In the genomic region with DNA sequence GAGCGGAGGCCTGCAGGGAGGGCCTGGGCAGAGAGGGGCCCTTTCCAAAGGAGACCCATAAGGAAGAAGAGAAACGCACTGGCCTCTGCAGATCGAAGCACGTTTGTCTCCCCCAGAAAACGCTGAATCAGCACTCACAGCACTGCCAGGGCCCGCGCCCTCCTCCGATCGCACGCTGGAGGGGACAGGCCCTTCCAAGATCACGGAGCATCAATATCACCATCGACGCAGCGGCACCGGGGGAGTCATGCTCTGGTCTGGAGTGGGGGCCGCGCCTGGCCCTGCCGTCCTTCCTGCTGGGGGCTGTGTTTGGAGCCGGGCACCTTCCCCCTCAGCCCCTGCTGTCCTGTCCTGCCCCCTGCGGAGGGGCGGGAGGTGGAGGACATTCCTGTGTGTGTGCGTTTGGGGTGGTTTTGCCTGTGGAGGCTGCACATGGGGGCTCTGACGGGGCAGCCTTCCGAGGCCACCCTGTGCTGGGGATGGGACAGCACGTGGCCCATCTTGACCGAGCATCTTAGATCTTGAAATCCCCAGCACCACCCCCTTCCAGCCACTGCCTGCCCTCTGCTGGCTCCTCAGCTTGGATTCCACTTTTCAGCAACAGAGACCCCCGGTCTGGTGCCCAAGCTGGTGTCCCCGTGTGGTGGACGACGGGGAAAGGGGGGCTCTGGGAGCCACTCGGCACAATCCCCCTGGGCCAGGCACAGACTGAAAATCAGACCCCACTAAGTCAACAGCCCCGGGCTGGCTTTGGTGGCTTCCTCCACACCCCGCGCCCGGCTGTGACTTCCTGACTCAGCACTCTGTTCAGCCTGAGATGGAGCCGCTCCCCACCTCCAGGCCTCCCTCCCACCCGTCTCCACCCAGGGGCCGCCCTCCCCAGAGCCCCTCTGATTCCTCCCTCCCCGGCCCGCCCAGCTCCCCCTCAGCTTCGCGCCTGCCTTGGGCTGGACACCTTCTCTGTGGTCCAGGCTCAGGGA, we compare ENCODE assay signal across 8 cellular contexts. TPM values are rescaled to one million over a fixed set of nuclear protein-coding genes. Genes with fewer than 3 reads are reported as not detected.
DNase-seq lines count a peak whose midpoint lies in the region; ATAC-seq, FAIRE-seq and TF ChIP-seq lines count a peak whose summit lies in the region.

No MANE protein-coding gene starts in this region.

- H2AFZ ChIP-seq in astrocyte (ENCODE audit: low read depth, low read length) (peak overlapping the region; percentile 35), keratinocyte (ENCODE audit: control insufficient read depth, low read length) (no peak overlapping the region)

- no peak overlapping the region for H3K4me3 Mint-ChIP-seq in astrocyte (ENCODE audit: unreplicated experiment)
- H3K4me3 Mint-ChIP-seq in stimulated activated naive CD8-positive, alpha-beta T cell treated with anti-CD3 and anti-CD28 coated beads, Interleukin-15, amount 100 ng/mL, for 72 hours = peak overlapping the region; percentile 90 to 96

- H3K27me3 ChIP-seq in astrocyte (ENCODE audit: insufficient read depth, low read length) = no peaks in the 10 kb centered on the region
- peaks cover 22% of the 10 kb centered on the region for H3K27me3 ChIP-seq in keratinocyte (ENCODE audit: control insufficient read depth, extremely low read depth, insufficient read depth, low read length)

- peak overlapping the region; percentile 83 for H3K4me2 ChIP-seq in astrocyte (ENCODE audit: low read length)
- peak overlapping the region; percentile 41 for H3K4me2 ChIP-seq in keratinocyte (ENCODE audit: control insufficient read depth, extremely low read depth, insufficient read depth, low read depth, low read length)

- peak; percentile 27 for TF ChIP-seq CTCF in GM12864 (IDR thresholded peaks at IDR 0.05; ENCODE audit: low read depth, low read length, missing control alignments)
- no peak for TF ChIP-seq CTCF in NB4 (IDR thresholded peaks at IDR 0.05; ENCODE audit: low read depth, low read length)
- no peak for TF ChIP-seq CTCF in astrocyte (IDR thresholded peaks at IDR 0.05; ENCODE audit: insufficient read depth, low read depth, low read length)
- no peak for TF ChIP-seq CTCF in keratinocyte (optimal IDR thresholded peaks at IDR 0.05 in 1 of 3, IDR thresholded peaks at IDR 0.05 in 1 of 3, conservative IDR thresholded peaks at IDR 0.05 in 1 of 3; ENCODE audit: extremely low read depth in 1 of 3, insufficient read depth in 2 of 3, low read length in 3 of 3)
- no peak for TF ChIP-seq CTCF in lower leg skin (IDR thresholded peaks at IDR 0.05)

- peak; percentile 25 for ATAC-seq in stimulated activated naive CD8-positive, alpha-beta T cell treated with anti-CD3 and anti-CD28 coated beads, Interleukin-15, amount 100 ng/mL, for 72 hours
- ATAC-seq in GM18909 (IDR thresholded peaks at IDR 0.05; ENCODE audit: poor library complexity, unreplicated experiment) = no peak

- no peaks in the 10 kb centered on the region for H3K9me3 ChIP-seq in astrocyte (ENCODE audit: insufficient read depth, low read depth, low read length)
- H3K9me3 ChIP-seq in keratinocyte (ENCODE audit: control insufficient read depth, low read depth, low read length) = peaks cover 6% of the 10 kb centered on the region

- H3K9ac ChIP-seq in astrocyte (ENCODE audit: low read length) (peak overlapping the region; percentile 2), keratinocyte (ENCODE audit: control insufficient read depth, extremely low read depth, insufficient read depth, low read length) (no peak overlapping the region)

- H3K9me3 Mint-ChIP-seq in astrocyte (ENCODE audit: unreplicated experiment) = no peaks in the 10 kb centered on the region
- no peaks in the 10 kb centered on the region for H3K9me3 Mint-ChIP-seq in stimulated activated naive CD8-positive, alpha-beta T cell treated with anti-CD3 and anti-CD28 coated beads, Interleukin-15, amount 100 ng/mL, for 72 hours

- dilution Hi-C loops in keratinocyte (cut with MboI; ENCODE audit: extremely low pct_ligation_motif_present, low sequenced_read_pairs) = no loop called here

- no peaks in the 10 kb centered on the region for H3K9me1 ChIP-seq in keratinocyte (ENCODE audit: control insufficient read depth, extremely low read depth, insufficient read depth, low read length)

- peaks cover 20% of the 10 kb centered on the region for H3K4me1 Mint-ChIP-seq in astrocyte (ENCODE audit: low read depth, unreplicated experiment)
- H3K4me1 Mint-ChIP-seq in stimulated activated naive CD8-positive, alpha-beta T cell treated with anti-CD3 and anti-CD28 coated beads, Interleukin-15, amount 100 ng/mL, for 72 hours = peaks cover 96% of the 10 kb centered on the region

- H4K20me1 ChIP-seq in astrocyte (ENCODE audit: insufficient read depth, low read length) (peaks cover 13% of the 10 kb centered on the region), keratinocyte (ENCODE audit: control insufficient read depth, extremely low read depth, insufficient read depth, low read length) (no peaks in the 10 kb centered on the region)

- peak overlapping the region; percentile 77 for H3K27ac Mint-ChIP-seq in astrocyte (ENCODE audit: unreplicated experiment)
- peak overlapping the region; percentile 82 to 96 for H3K27ac Mint-ChIP-seq in stimulated activated naive CD8-positive, alpha-beta T cell treated with anti-CD3 and anti-CD28 coated beads, Interleukin-15, amount 100 ng/mL, for 72 hours

- WGBS in lower leg skin, 2 donors = 23 to 29% methylated on average over 31 to 41 of the region's 42 CpGs

- H3K79me2 ChIP-seq in astrocyte (ENCODE audit: insufficient read depth, low read length) (peaks cover 4% of the 10 kb centered on the region), keratinocyte (ENCODE audit: control insufficient read depth, insufficient read depth, low read length) (peaks cover 1% of the 10 kb centered on the region)

- H3K36me3 Mint-ChIP-seq in astrocyte (ENCODE audit: low read depth, unreplicated experiment) = peaks cover 5% of the 10 kb centered on the region

- intact Hi-C loops in lower leg skin (cut with DNase I; ENCODE audit: low total_unique reads) = no loop called here

- peak overlapping the region; percentile 55 for H3K4me3 ChIP-seq in GM12864 (ENCODE audit: low read depth, low read length)
- peak overlapping the region; percentile 25 for H3K4me3 ChIP-seq in NB4 (ENCODE audit: low read depth, low read length)
- peak overlapping the region; percentile 18 for H3K4me3 ChIP-seq in astrocyte (ENCODE audit: insufficient read depth, low read depth, low read length)
- peak overlapping the region in 1 of 3 experiments; percentile 20 for H3K4me3 ChIP-seq in keratinocyte (ENCODE audit: control insufficient read depth in 2 of 3, extremely low read depth in 1 of 3, insufficient read depth in 2 of 3, low read depth in 1 of 3, low read length in 3 of 3)
- no peak overlapping the region for H3K4me3 ChIP-seq in lower leg skin (ENCODE audit: low read depth, poor library complexity, severe bottlenecking)

- H3K27ac ChIP-seq in astrocyte (ENCODE audit: low read depth, low read length) (no peak overlapping the region), keratinocyte (ENCODE audit: control insufficient read depth, insufficient read depth, low read length) (no peak overlapping the region)

- TF ChIP-seq POLR2A in NB4 (IDR thresholded peaks at IDR 0.05; ENCODE audit: extremely low read depth, insufficient read length) (no peak), lower leg skin (IDR thresholded peaks at IDR 0.05) (no peak)

- DNase-seq in GM12864 (ENCODE audit: low read depth) (no peak), NB4 (ENCODE audit: low read depth) (peak; percentile 45), astrocyte (ENCODE audit: low read depth) (no peak), keratinocyte (ENCODE audit: low read depth, low spot score) (no peak), HCEC 1CT (no peak), lower leg skin (ENCODE audit: low spot score in 2 of 2) (no peak)
- DNase-seq in stimulated activated naive CD8-positive, alpha-beta T cell treated with anti-CD3 and anti-CD28 coated beads, Interleukin-15, amount 100 ng/mL, for 72 hours = no peak

- no peaks in the 10 kb centered on the region for H3K27me3 Mint-ChIP-seq in astrocyte (ENCODE audit: low read depth, unreplicated experiment)
- H3K27me3 Mint-ChIP-seq in stimulated activated naive CD8-positive, alpha-beta T cell treated with anti-CD3 and anti-CD28 coated beads, Interleukin-15, amount 100 ng/mL, for 72 hours = no peaks in the 10 kb centered on the region

- H3K4me1 ChIP-seq in astrocyte (ENCODE audit: insufficient read depth, low read length) (peaks cover 22% of the 10 kb centered on the region), keratinocyte (ENCODE audit: control insufficient read depth, extremely low read depth, insufficient read depth, low read length) (peaks cover 33% of the 10 kb centered on the region)

- FAIRE-seq in astrocyte (lab: Jason Lieb, UNC) (no peak), keratinocyte (lab: Jason Lieb, UNC) (no peak)

- no peaks in the 10 kb centered on the region for H3K36me3 ChIP-seq in astrocyte (ENCODE audit: insufficient read depth, low read length)
- peaks cover 1 to 6% of the 10 kb centered on the region in 2 experiments for H3K36me3 ChIP-seq in keratinocyte (ENCODE audit: control insufficient read depth in 2 of 2, extremely low read depth in 1 of 2, insufficient read depth in 2 of 2, low read length in 2 of 2)

RNA-seq across cellular contexts. Expression of a gene that starts 8.3 kb away (rescaled TPM):
- total RNA-seq in astrocyte = 29.8 and 30.3 TPM in 2 replicates
- polyA plus RNA-seq in keratinocyte = 9.9 to 19.2 TPM (median 14.3 TPM) in 3 replicates
- polyA plus RNA-seq in keratinocyte (2011; ENCODE audit: low read depth) = 6.3 TPM
- polyA plus RNA-seq in keratinocyte (2011; cell fraction: cytosol; rRNA removed) = 7.3 and 16.1 TPM in 2 replicates
- 11.8 and 16.3 TPM in 2 replicates for polyA plus RNA-seq in keratinocyte (2011; cell fraction: nucleus; rRNA removed)
- polyA plus RNA-seq in keratinocyte (2012; ENCODE audit: low replicate concordance) = 15.1 and 29.8 TPM in 2 replicates
- polyA minus RNA-seq in keratinocyte = 10.9 to 20.6 TPM (median 12.1 TPM) in 3 replicates
- polyA minus RNA-seq in keratinocyte (2011; cell fraction: cytosol; rRNA and poly(A)+ RNA removed) = 46.0 TPM
- polyA minus RNA-seq in keratinocyte (2011; cell fraction: nucleus; rRNA and poly(A)+ RNA removed) = 12.1 and 13.0 TPM in 2 replicates
- 10 to 100 TPM; 52.3 to 62.9 (median 55.1) TPM for total RNA-seq in lower leg skin

RNA-seq across cellular contexts. Expression of a gene that starts 15.3 kb away (rescaled TPM):
- total RNA-seq in astrocyte = 31.3 and 34.0 TPM in 2 replicates
- 4.6 to 7.4 TPM (median 6.6 TPM) in 3 replicates for polyA plus RNA-seq in keratinocyte
- 2.4 TPM for polyA plus RNA-seq in keratinocyte (2011; ENCODE audit: low read depth)
- polyA plus RNA-seq in keratinocyte (2011; cell fraction: cytosol; rRNA removed) = 3.9 and 7.6 TPM in 2 replicates
- polyA plus RNA-seq in keratinocyte (2011; cell fraction: nucleus; rRNA removed) = 16.1 and 18.5 TPM in 2 replicates
- polyA plus RNA-seq in keratinocyte (2012; ENCODE audit: low replicate concordance) = 3.7 and 10.0 TPM in 2 replicates
- 10.5 to 18.5 TPM (median 14.2 TPM) in 3 replicates for polyA minus RNA-seq in keratinocyte
- 28.0 TPM for polyA minus RNA-seq in keratinocyte (2011; cell fraction: cytosol; rRNA and poly(A)+ RNA removed)
- polyA minus RNA-seq in keratinocyte (2011; cell fraction: nucleus; rRNA and poly(A)+ RNA removed) = 20.9 and 22.5 TPM in 2 replicates
- 10 to 100 TPM in 3 of 4 donors, 1 to 10 TPM in 1; 9.1 to 17.3 (median 13.4) TPM for total RNA-seq in lower leg skin
